In the genomic region with DNA sequence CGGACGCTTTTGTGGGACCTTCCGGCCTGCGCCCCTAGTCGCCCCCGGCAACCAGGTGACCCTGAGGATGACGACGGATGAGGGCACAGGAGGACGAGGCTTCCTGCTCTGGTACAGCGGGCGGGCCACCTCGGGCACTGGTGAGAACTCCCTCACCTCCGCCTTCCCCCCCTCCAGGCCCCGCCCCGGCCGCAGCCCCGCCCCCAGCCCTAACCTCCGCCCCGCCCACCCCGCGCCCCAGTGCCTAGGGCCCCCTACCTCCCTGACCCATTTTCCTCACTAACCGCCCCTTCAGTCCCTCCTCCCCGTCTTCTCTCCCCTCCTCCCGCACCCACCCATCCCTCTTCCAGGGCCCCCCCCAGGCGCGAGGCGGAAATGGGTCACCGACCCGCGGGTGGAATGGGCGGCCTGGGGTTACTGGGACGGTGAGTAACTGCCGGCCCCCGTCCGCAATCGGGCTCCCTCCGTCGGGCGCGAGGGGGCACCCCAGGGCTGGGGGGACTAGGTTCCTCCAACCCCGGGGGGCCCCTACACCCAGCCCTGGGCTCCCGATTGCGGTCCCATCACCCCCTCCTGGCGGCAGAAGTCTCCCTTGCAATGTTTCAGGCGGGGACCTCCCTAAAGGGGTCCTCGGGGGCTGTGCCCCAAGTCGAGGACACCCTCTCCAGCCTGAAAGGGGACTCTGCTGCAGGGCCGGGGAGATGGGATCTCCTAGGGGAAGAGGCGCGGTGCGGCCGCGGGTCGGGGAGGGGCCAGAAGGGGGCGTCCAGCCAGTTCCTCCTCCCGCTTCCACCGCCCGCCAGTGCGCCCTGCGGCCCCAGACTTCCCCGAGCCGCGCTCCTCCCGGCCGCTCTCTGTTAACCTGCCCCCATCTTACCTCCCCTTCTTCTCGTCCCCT, we compare ENCODE assay signal across 1 cellular context.
TF ChIP-seq lines count a peak whose summit lies in the region.

No MANE protein-coding gene starts in this region.

TF ChIP-seq in IMR-90, 13 proteins besides CTCF, POLR2A, EP300 and RAD21:
- TF ChIP-seq SMC3 (IDR thresholded peaks at IDR 0.05; ENCODE audit: low read depth, low read length) (peak; percentile 27; the same call in 1 of the 2 replicates), MXI1 (IDR thresholded peaks at IDR 0.05; ENCODE audit: borderline replicate concordance, low read depth, low read length) (0 out of 2 replicates have a peak, but pooled peaks have one; percentile 15), CEBPB (IDR thresholded peaks at IDR 0.05; ENCODE audit: low read depth, low read length) (no peak), FOS (IDR thresholded peaks at IDR 0.05; ENCODE audit: low read depth, low read length) (no peak)
TF ChIP-seq in IMR-90: peak in this region for 2.
